Comparison of ENCODE assay signal across 8 cellular contexts in the genomic region with DNA sequence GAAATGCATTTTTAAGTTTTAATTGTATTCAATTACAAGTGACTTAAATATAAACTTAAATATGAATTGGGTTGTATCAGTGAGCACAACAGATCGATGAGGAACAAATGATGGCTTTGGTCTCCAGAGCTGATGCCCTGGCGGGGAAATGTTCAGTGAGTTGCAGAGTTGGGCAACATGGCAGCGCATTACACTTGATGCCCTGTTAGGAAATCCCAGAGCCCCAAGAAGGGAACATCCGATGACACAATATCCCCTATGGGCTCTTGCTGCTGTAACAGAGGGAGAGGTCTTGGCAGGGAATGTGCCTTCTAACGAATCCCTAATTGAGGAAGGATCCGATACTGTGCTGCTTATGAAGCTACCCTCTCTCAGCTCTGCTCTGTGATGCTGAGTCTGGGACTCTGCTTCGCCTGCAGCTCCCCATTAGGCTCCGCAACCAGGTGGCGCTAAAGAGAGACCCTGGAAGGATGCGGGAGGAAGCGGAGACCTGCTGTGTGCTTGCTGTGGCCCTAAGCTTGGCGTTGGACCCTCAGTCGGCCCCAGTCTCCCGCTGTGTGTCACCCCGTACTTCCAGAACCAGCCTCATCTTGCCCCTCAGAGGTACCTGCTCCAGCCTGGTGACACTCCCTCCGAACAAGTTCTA.
A peak's percentile ranks its signal among the peaks of the same experiment; 100 is the strongest.
DNase-seq lines count a peak whose midpoint lies in the region; ATAC-seq and TF ChIP-seq lines count a peak whose summit lies in the region.

No MANE protein-coding gene starts in this region.

- POLR2A ChIA-PET in AG04449 (lab: Yijun Ruan, JAX): interaction anchor here (0.6 kb wide), 1 partner anchor 28 kb away, joined by 3 read pairs; no protein-coding TSS in a partner anchor

- H3K4me1 Mint-ChIP-seq in memory B cell: no peaks in the 10 kb centered on the region

- no peaks in the 10 kb centered on the region for H3K36me3 Mint-ChIP-seq in memory B cell

- CTCF ChIA-PET in AG04449 (lab: Yijun Ruan, JAX): interaction anchor here (0.6 to 2.8 kb wide), 10 partner anchors 9 to 184 kb away, joined by 3 to 17 read pairs (median 4); partner anchors contain the start of gene MAP3K15

- ATAC-seq in GM18907 (IDR thresholded peaks at IDR 0.05; ENCODE audit: unreplicated experiment) (peak; percentile 60), memory B cell (ENCODE audit: low read depth) (peak; percentile 76)

- no peaks in the 10 kb centered on the region for H3K9me3 Mint-ChIP-seq in memory B cell

- H3K4me3 Mint-ChIP-seq in memory B cell: no peak overlapping the region

- H3K4me3 ChIP-seq in AG04449 (ENCODE audit: low read depth, low read length): no peak overlapping the region
- no peak overlapping the region for H3K4me3 ChIP-seq in WI38 (ENCODE audit: low read depth, low read length)
- no peak overlapping the region for H3K4me3 ChIP-seq in choroid plexus epithelial cell (ENCODE audit: low read depth, low read length)

- peak; percentile 68 for TF ChIP-seq CTCF in AG04449 (IDR thresholded peaks at IDR 0.05; ENCODE audit: insufficient read depth, low read length, missing control alignments)
- peak; percentile 61 for TF ChIP-seq CTCF in WI38 (IDR thresholded peaks at IDR 0.05; ENCODE audit: low read depth, low read length)
- peak; percentile 78 for TF ChIP-seq CTCF in choroid plexus epithelial cell (conservative IDR thresholded peaks at IDR 0.05; ENCODE audit: low read depth, low read length)

- DNase-seq in AG04449 (ENCODE audit: low read depth, low spot score): no peak
- peak; percentile 46 for DNase-seq in MV-4-11 (lab: John Stamatoyannopoulos, UW)
- peak; percentile 56 for DNase-seq in choroid plexus epithelial cell (ENCODE audit: low read depth)
- peak; percentile 25 to 29 for DNase-seq in memory B cell (ENCODE audit: low spot score in 2 of 2)
- DNase-seq in stimulated activated naive CD4-positive, alpha-beta T cell treated with Interleukin-2 at 50 U/mL for 16 hours (lab: John Stamatoyannopoulos, UW): peak; percentile 24
- DNase-seq in NCI-H2029 (lab: John Stamatoyannopoulos, UW): no peak

- no peak overlapping the region for H3K27ac Mint-ChIP-seq in memory B cell

- peaks cover 9% of the 10 kb centered on the region for H3K27me3 Mint-ChIP-seq in memory B cell

Comparison
In these comparisons a context has a peak if more than half of its experiments do, and no peak if none do; other contexts are left out.
1. DNase-seq: peak in MV-4-11 (single experiment), choroid plexus epithelial cell (single experiment), memory B cell (2 of 2) and stimulated activated naive CD4-positive, alpha-beta T cell treated with Interleukin-2 at 50 U/mL for 16 hours (single experiment); none in AG04449 (single experiment) and NCI-H2029 (single experiment).
2. Peak in every context shown above with its lines, with median percentiles within 50 percentile points of each other: CTCF ChIP-seq.